In the genomic region with DNA sequence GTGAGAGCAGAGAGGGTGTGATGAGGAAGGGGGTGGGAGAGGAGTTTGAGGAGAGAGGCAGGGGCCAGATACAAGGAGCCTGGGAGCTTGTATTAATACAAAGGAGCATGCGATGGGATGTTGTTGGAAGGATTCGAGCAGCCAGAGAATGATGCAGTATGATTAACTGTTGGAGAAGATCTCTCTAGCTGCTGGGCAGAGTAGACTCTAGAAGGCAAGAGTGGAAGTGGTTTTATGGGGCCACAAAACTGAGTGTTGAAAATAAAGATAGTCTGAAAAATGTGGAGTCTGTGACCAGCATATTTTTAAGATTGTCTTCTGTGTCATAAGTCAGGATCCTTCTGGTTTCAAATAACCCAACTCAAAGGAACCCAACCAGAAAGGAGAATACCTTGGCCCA, we compare ENCODE assay signal across 1 cellular context.
TF ChIP-seq lines count a peak whose summit lies in the region.

No MANE protein-coding gene starts in this region.

TF ChIP-seq in SK-N-SH, 30 proteins besides CTCF, POLR2A, EP300 and RAD21 (continued from another document):
- TF ChIP-seq FOXM1 (IDR thresholded peaks at IDR 0.05; ENCODE audit: low read depth) (no peak), RXRA (IDR thresholded peaks at IDR 0.05; ENCODE audit: borderline replicate concordance, low read depth) (no peak), NRF1 (IDR thresholded peaks at IDR 0.05; ENCODE audit: low read depth, low read length) (no peak), TEAD4 (IDR thresholded peaks at IDR 0.05; ENCODE audit: borderline replicate concordance, insufficient read depth) (no peak), FOSL2 (IDR thresholded peaks at IDR 0.05; ENCODE audit: borderline replicate concordance, low read depth) (no peak), MXI1 (IDR thresholded peaks at IDR 0.05; ENCODE audit: low read depth, low read length) (no peak), CHD2 (IDR thresholded peaks at IDR 0.05; ENCODE audit: low read length, partially characterized antibody) (no peak)
- TF ChIP-seq, protein P1, sequence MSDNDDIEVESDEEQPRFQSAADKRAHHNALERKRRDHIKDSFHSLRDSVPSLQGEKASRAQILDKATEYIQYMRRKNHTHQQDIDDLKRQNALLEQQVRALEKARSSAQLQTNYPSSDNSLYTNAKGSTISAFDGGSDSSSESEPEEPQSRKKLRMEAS (IDR thresholded peaks at IDR 0.05; ENCODE audit: low read depth): no peak
- TF ChIP-seq, protein P2, sequence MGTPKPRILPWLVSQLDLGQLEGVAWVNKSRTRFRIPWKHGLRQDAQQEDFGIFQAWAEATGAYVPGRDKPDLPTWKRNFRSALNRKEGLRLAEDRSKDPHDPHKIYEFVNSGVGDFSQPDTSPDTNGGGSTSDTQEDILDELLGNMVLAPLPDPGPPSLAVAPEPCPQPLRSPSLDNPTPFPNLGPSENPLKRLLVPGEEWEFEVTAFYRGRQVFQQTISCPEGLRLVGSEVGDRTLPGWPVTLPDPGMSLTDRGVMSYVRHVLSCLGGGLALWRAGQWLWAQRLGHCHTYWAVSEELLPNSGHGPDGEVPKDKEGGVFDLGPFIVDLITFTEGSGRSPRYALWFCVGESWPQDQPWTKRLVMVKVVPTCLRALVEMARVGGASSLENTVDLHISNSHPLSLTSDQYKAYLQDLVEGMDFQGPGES (IDR thresholded peaks at IDR 0.05; ENCODE audit: low read depth, low read length): no peak
- TF ChIP-seq, protein P3, sequence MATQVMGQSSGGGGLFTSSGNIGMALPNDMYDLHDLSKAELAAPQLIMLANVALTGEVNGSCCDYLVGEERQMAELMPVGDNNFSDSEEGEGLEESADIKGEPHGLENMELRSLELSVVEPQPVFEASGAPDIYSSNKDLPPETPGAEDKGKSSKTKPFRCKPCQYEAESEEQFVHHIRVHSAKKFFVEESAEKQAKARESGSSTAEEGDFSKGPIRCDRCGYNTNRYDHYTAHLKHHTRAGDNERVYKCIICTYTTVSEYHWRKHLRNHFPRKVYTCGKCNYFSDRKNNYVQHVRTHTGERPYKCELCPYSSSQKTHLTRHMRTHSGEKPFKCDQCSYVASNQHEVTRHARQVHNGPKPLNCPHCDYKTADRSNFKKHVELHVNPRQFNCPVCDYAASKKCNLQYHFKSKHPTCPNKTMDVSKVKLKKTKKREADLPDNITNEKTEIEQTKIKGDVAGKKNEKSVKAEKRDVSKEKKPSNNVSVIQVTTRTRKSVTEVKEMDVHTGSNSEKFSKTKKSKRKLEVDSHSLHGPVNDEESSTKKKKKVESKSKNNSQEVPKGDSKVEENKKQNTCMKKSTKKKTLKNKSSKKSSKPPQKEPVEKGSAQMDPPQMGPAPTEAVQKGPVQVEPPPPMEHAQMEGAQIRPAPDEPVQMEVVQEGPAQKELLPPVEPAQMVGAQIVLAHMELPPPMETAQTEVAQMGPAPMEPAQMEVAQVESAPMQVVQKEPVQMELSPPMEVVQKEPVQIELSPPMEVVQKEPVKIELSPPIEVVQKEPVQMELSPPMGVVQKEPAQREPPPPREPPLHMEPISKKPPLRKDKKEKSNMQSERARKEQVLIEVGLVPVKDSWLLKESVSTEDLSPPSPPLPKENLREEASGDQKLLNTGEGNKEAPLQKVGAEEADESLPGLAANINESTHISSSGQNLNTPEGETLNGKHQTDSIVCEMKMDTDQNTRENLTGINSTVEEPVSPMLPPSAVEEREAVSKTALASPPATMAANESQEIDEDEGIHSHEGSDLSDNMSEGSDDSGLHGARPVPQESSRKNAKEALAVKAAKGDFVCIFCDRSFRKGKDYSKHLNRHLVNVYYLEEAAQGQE (IDR thresholded peaks at IDR 0.05; ENCODE audit: low read depth, low read length): no peak
- TF ChIP-seq, protein P4, sequence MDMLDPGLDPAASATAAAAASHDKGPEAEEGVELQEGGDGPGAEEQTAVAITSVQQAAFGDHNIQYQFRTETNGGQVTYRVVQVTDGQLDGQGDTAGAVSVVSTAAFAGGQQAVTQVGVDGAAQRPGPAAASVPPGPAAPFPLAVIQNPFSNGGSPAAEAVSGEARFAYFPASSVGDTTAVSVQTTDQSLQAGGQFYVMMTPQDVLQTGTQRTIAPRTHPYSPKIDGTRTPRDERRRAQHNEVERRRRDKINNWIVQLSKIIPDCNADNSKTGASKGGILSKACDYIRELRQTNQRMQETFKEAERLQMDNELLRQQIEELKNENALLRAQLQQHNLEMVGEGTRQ (IDR thresholded peaks at IDR 0.05; ENCODE audit: borderline replicate concordance, low read depth, low read length): no peak
TF ChIP-seq in SK-N-SH: peak in this region for 0.
